ENCODE assay signal across 34 cellular contexts in genomic region chr2:114354199-114354598, GRCh38.
"Had no signal": no experiment of that assay in that cellular context is flagged by ENCODE, and none has a peak within 500 bp of the region (broad histone marks: within the 10 kb centered on the region; RNA-seq: fewer than 3 reads in every experiment).

No MANE protein-coding gene starts in this region.

- H3K4me3 ChIP-seq: adrenal gland, body of pancreas, breast epithelium had no signal

- H3K27me3 ChIP-seq: adrenal gland, body of pancreas, brain microvascular endothelial cell, breast epithelium had no signal

- FAIRE-seq: astrocyte, TTC549 had no signal

- H3K9me3 ChIP-seq: adrenal gland, body of pancreas, breast epithelium had no signal

- ATAC-seq: activated CD8-positive, alpha-beta T cell treated with anti-CD3 and anti-CD28 coated beads for 36 hours; activated naive CD4-positive, alpha-beta T cell treated with anti-CD3 and anti-CD28 coated beads, Interleukin-2, amount 50 U/mL, for 72 hours; activated T-cell treated with anti-CD3 and anti-CD28 coated beads, Interleukin-2, amount 50 U/mL, for 4 hours; activated T-cell treated with anti-CD3 and anti-CD28 coated beads, Interleukin-2, amount 50 U/mL, for 72 hours; activated T-helper 17 cell treated with anti-CD3 and anti-CD28 coated beads, Interleukin-2, amount 50 U/mL, for 72 hours; body of pancreas had no signal

- DNase-seq: activated B cell treated with CpG ODN at 0.5 μM for 24 hours; activated CD4-positive, alpha-beta memory T cell treated with anti-CD3 and anti-CD28 coated beads for 36 hours; activated CD4-positive, alpha-beta T cell treated with anti-CD3 and anti-CD28 coated beads for 4 hours; activated CD4-positive, alpha-beta T cell treated with anti-CD3 and anti-CD28 coated beads, Interleukin-2, amount 10 ng/mL, durations not matched to agents 24 days and 14 days; activated CD4-positive, alpha-beta T cell treated with anti-CD3 and anti-CD28 coated beads, Interleukin-2, amount 50 U/mL, for 1 hour; activated CD4-positive, alpha-beta T cell treated with anti-CD3 and anti-CD28 coated beads, Interleukin-2, amount 50 U/mL, for 4 hours; activated CD4-positive, CD25-positive, alpha-beta regulatory T cell treated with anti-CD3 and anti-CD28 coated beads, Interleukin-2, amount 50 U/mL, for 72 hours; activated CD8-positive, alpha-beta memory T cell treated with anti-CD3 and anti-CD28 coated beads, Interleukin-2, amount 50 U/mL, for 4 hours; activated CD8-positive, alpha-beta T cell treated with anti-CD3 and anti-CD28 coated beads for 36 hours; activated effector memory CD4-positive, alpha-beta T cell treated with anti-CD3 and anti-CD28 coated beads, Interleukin-2, amount 50 U/mL, for 16 hours; activated gamma-delta T cell treated with Interleukin-2 at 50 U/mL for 16 hours; activated naive CD4-positive, alpha-beta T cell; activated naive CD4-positive, alpha-beta T cell treated with anti-CD3 and anti-CD28 coated beads for 36 hours; activated naive CD4-positive, alpha-beta T cell treated with anti-CD3 and anti-CD28 coated beads, Interleukin-2, amount 50 U/mL, for 16 hours; activated naive CD8-positive, alpha-beta T cell treated with anti-CD3 and anti-CD28 coated beads for 36 hours; activated T-cell treated with anti-CD3 and anti-CD28 coated beads for 4 hours; activated T-cell treated with anti-CD3 and anti-CD28 coated beads, Interleukin-2, amount 50 U/mL, for 1 hour; activated T-cell treated with anti-CD3 and anti-CD28 coated beads, Interleukin-2, amount 50 U/mL, for 4 hours; activated T-cell treated with anti-CD3 and anti-CD28 coated beads, Interleukin-2, amount 50 U/mL, for 72 hours; adrenal gland; amniotic stem cell; aorta; body of pancreas; brain microvascular endothelial cell; central memory CD4-positive, alpha-beta T cell; T-helper 1 cell; T-helper 2 cell; T-helper 9 cell had no signal

- H3K27ac ChIP-seq: adrenal gland, body of pancreas, brain microvascular endothelial cell, breast epithelium, VCaP had no signal

- H3K36me3 ChIP-seq: adrenal gland, brain microvascular endothelial cell, breast epithelium had no signal

- H3K4me1 ChIP-seq: adrenal gland, body of pancreas, breast epithelium had no signal
